Comparison of ENCODE assay signal across 2 cellular contexts in genomic region chr15:36803773-36804172, GRCh38.
TF ChIP-seq lines count a peak whose summit lies in the region.

No MANE protein-coding gene starts in this region.

TF ChIP-seq in liver, 16 proteins besides CTCF, POLR2A, EP300 and RAD21 (continued from another document):
- TF ChIP-seq EGR1 (IDR thresholded peaks at IDR 0.05; ENCODE audit: low read depth in 2 of 2) = no peak
- TF ChIP-seq, protein P1, sequence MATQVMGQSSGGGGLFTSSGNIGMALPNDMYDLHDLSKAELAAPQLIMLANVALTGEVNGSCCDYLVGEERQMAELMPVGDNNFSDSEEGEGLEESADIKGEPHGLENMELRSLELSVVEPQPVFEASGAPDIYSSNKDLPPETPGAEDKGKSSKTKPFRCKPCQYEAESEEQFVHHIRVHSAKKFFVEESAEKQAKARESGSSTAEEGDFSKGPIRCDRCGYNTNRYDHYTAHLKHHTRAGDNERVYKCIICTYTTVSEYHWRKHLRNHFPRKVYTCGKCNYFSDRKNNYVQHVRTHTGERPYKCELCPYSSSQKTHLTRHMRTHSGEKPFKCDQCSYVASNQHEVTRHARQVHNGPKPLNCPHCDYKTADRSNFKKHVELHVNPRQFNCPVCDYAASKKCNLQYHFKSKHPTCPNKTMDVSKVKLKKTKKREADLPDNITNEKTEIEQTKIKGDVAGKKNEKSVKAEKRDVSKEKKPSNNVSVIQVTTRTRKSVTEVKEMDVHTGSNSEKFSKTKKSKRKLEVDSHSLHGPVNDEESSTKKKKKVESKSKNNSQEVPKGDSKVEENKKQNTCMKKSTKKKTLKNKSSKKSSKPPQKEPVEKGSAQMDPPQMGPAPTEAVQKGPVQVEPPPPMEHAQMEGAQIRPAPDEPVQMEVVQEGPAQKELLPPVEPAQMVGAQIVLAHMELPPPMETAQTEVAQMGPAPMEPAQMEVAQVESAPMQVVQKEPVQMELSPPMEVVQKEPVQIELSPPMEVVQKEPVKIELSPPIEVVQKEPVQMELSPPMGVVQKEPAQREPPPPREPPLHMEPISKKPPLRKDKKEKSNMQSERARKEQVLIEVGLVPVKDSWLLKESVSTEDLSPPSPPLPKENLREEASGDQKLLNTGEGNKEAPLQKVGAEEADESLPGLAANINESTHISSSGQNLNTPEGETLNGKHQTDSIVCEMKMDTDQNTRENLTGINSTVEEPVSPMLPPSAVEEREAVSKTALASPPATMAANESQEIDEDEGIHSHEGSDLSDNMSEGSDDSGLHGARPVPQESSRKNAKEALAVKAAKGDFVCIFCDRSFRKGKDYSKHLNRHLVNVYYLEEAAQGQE (IDR thresholded peaks at IDR 0.05) = peak; percentile 42
- TF ChIP-seq FOXA2 (IDR thresholded peaks at IDR 0.05) = no peak
- TF ChIP-seq, protein P2, sequence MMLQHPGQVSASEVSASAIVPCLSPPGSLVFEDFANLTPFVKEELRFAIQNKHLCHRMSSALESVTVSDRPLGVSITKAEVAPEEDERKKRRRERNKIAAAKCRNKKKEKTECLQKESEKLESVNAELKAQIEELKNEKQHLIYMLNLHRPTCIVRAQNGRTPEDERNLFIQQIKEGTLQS (IDR thresholded peaks at IDR 0.05) = no peak
- TF ChIP-seq SP1 (IDR thresholded peaks at IDR 0.05) = peak; percentile 73
- peak; percentile 53 for TF ChIP-seq YY1 (IDR thresholded peaks at IDR 0.05)
- TF ChIP-seq GABPA (IDR thresholded peaks at IDR 0.05 in 1 of 2, conservative IDR thresholded peaks at IDR 0.05 in 1 of 2) = no peak
- no peak for TF ChIP-seq TAF1 (conservative IDR thresholded peaks at IDR 0.05)
- no peak for TF ChIP-seq NR2F2 (IDR thresholded peaks at IDR 0.05)

TF ChIP-seq in HepG2, 621 proteins besides CTCF, POLR2A, EP300 and RAD21 (continued from another document):
- TF ChIP-seq, protein P3, sequence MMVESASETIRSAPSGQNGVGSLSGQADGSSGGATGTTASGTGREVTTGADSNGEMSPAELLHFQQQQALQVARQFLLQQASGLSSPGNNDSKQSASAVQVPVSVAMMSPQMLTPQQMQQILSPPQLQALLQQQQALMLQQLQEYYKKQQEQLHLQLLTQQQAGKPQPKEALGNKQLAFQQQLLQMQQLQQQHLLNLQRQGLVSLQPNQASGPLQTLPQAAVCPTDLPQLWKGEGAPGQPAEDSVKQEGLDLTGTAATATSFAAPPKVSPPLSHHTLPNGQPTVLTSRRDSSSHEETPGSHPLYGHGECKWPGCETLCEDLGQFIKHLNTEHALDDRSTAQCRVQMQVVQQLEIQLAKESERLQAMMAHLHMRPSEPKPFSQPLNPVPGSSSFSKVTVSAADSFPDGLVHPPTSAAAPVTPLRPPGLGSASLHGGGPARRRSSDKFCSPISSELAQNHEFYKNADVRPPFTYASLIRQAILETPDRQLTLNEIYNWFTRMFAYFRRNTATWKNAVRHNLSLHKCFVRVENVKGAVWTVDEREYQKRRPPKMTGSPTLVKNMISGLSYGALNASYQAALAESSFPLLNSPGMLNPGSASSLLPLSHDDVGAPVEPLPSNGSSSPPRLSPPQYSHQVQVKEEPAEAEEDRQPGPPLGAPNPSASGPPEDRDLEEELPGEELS (CRISPR knock-in tag; IDR thresholded peaks at IDR 0.05) = no peak
- TF ChIP-seq ZNF737 (CRISPR knock-in tag; IDR thresholded peaks at IDR 0.05; ENCODE audit: borderline replicate concordance) = no peak
- TF ChIP-seq, protein P4, sequence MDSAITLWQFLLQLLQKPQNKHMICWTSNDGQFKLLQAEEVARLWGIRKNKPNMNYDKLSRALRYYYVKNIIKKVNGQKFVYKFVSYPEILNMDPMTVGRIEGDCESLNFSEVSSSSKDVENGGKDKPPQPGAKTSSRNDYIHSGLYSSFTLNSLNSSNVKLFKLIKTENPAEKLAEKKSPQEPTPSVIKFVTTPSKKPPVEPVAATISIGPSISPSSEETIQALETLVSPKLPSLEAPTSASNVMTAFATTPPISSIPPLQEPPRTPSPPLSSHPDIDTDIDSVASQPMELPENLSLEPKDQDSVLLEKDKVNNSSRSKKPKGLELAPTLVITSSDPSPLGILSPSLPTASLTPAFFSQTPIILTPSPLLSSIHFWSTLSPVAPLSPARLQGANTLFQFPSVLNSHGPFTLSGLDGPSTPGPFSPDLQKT (CRISPR knock-in tag; IDR thresholded peaks at IDR 0.05; ENCODE audit: borderline replicate concordance) = no peak
- TF ChIP-seq ATF5 (CRISPR knock-in tag; IDR thresholded peaks at IDR 0.05; ENCODE audit: low read depth) = no peak
- no peak for TF ChIP-seq SMAD1 (CRISPR knock-in tag; IDR thresholded peaks at IDR 0.05; ENCODE audit: borderline replicate concordance, low read depth)
- no peak for TF ChIP-seq HOXD1 (CRISPR knock-in tag; IDR thresholded peaks at IDR 0.05)
- no peak for TF ChIP-seq MED8 (CRISPR knock-in tag; IDR thresholded peaks at IDR 0.05; ENCODE audit: insufficient replicate concordance)
- TF ChIP-seq, protein P5, sequence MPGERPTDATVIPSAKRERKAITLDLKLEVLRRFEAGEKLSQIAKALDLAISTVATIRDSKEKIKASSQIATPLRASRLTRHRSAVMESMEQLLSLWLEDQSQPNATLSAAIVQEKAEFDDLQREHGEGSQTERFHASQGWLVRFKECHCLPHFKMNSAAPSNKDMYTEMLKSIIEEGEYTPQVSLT (CRISPR knock-in tag; IDR thresholded peaks at IDR 0.05; ENCODE audit: borderline replicate concordance, low read depth) = no peak
- TF ChIP-seq STAT6 (CRISPR knock-in tag; IDR thresholded peaks at IDR 0.05; ENCODE audit: borderline replicate concordance) = no peak
- TF ChIP-seq, protein P6, sequence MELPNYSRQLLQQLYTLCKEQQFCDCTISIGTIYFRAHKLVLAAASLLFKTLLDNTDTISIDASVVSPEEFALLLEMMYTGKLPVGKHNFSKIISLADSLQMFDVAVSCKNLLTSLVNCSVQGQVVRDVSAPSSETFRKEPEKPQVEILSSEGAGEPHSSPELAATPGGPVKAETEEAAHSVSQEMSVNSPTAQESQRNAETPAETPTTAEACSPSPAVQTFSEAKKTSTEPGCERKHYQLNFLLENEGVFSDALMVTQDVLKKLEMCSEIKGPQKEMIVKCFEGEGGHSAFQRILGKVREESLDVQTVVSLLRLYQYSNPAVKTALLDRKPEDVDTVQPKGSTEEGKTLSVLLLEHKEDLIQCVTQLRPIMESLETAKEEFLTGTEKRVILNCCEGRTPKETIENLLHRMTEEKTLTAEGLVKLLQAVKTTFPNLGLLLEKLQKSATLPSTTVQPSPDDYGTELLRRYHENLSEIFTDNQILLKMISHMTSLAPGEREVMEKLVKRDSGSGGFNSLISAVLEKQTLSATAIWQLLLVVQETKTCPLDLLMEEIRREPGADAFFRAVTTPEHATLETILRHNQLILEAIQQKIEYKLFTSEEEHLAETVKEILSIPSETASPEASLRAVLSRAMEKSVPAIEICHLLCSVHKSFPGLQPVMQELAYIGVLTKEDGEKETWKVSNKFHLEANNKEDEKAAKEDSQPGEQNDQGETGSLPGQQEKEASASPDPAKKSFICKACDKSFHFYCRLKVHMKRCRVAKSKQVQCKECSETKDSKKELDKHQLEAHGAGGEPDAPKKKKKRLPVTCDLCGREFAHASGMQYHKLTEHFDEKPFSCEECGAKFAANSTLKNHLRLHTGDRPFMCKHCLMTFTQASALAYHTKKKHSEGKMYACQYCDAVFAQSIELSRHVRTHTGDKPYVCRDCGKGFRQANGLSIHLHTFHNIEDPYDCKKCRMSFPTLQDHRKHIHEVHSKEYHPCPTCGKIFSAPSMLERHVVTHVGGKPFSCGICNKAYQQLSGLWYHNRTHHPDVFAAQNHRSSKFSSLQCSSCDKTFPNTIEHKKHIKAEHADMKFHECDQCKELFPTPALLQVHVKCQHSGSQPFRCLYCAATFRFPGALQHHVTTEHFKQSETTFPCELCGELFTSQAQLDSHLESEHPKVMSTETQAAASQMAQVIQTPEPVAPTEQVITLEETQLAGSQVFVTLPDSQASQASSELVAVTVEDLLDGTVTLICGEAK (IDR thresholded peaks at IDR 0.05) = no peak
- TF ChIP-seq, protein P6 (CRISPR knock-in tag; IDR thresholded peaks at IDR 0.05) = no peak
- TF ChIP-seq ZNF747 (CRISPR knock-in tag; IDR thresholded peaks at IDR 0.05; ENCODE audit: borderline replicate concordance) = no peak
- TF ChIP-seq RCOR2 (CRISPR knock-in tag; IDR thresholded peaks at IDR 0.05) = no peak
- TF ChIP-seq RBM39 (IDR thresholded peaks at IDR 0.05; ENCODE audit: low read depth, low read length, poor library complexity, severe bottlenecking) = no peak
- no peak for TF ChIP-seq HMGA1 (CRISPR knock-in tag; conservative IDR thresholded peaks at IDR 0.05)
- TF ChIP-seq SPEN (CRISPR knock-in tag; IDR thresholded peaks at IDR 0.05; ENCODE audit: low read depth) = no peak
- no peak for TF ChIP-seq THAP11 (CRISPR knock-in tag; IDR thresholded peaks at IDR 0.05)
TF ChIP-seq in HepG2: peak in this region for 0.
